Comparison of ENCODE assay signal across 14 cellular contexts in genomic region chr4:76454073-76454472, GRCh38. TPM values are rescaled to one million over a fixed set of nuclear protein-coding genes. Genes with fewer than 3 reads are reported as not detected.
"Had no signal": no experiment of that assay in that cellular context is flagged by ENCODE, and none has a peak within 500 bp of the region (broad histone marks: within the 10 kb centered on the region; RNA-seq: fewer than 3 reads in every experiment).

No MANE protein-coding gene starts in this region.

RNA-seq across cellular contexts. Expression of gene SHROOM3, which starts 19.0 kb away (rescaled TPM):
- total RNA-seq: activated CD4-positive, alpha-beta memory T cell treated with anti-CD3 and anti-CD28 coated beads for 36 hours; activated CD4-positive, alpha-beta memory T cell treated with anti-CD3 and anti-CD28 coated beads, Interleukin-2, amount 10 ng/mL, durations not matched to agents 7 days and 5 days; activated CD4-positive, alpha-beta T cell treated with anti-CD3 and anti-CD28 coated beads, Interleukin-2, amount 10 ng/mL, durations not matched to agents 7 days and 5 days; activated CD8-positive, alpha-beta memory T cell treated with anti-CD3 and anti-CD28 coated beads for 36 hours; activated CD8-positive, alpha-beta T cell treated with anti-CD3 and anti-CD28 coated beads for 36 hours; activated CD8-positive, alpha-beta T cell treated with anti-CD3 and anti-CD28 coated beads, Interleukin-2, amount 10 ng/mL, durations not matched to agents 7 days and 5 days; T-helper 17 cell; T-helper 2 cell treated with Interferon-gamma antibody and Interleukin-4, amounts not matched to agents 100 ng/mL and 5 ng/mL, for 36 hours had no signal

RNA-seq across cellular contexts. Expression of gene CCDC158, which starts 33.1 kb away (rescaled TPM):
- total RNA-seq: activated B cell treated with CpG ODN at 0.5 μM for 24 hours; activated CD4-positive, alpha-beta memory T cell treated with anti-CD3 and anti-CD28 coated beads for 36 hours; activated CD4-positive, alpha-beta memory T cell treated with anti-CD3 and anti-CD28 coated beads, Interleukin-2, amount 10 ng/mL, durations not matched to agents 7 days and 5 days; activated CD4-positive, alpha-beta T cell treated with anti-CD3 and anti-CD28 coated beads for 36 hours; activated CD4-positive, alpha-beta T cell treated with anti-CD3 and anti-CD28 coated beads, Interleukin-2, amount 10 ng/mL, durations not matched to agents 24 days and 14 days; activated CD4-positive, alpha-beta T cell treated with anti-CD3 and anti-CD28 coated beads, Interleukin-2, amount 10 ng/mL, durations not matched to agents 7 days and 5 days; activated CD8-positive, alpha-beta memory T cell treated with anti-CD3 and anti-CD28 coated beads for 36 hours; activated CD8-positive, alpha-beta memory T cell treated with anti-CD3 and anti-CD28 coated beads, Interleukin-2, amount 10 ng/mL, durations not matched to agents 7 days and 5 days; activated CD8-positive, alpha-beta T cell treated with anti-CD3 and anti-CD28 coated beads for 36 hours; activated CD8-positive, alpha-beta T cell treated with anti-CD3 and anti-CD28 coated beads, Interleukin-2, amount 10 ng/mL, durations not matched to agents 7 days and 5 days; T-cell; T-helper 1 cell treated with Interleukin-12 subunit alpha and Interleukin-12 subunit beta and Interleukin-4 antibody, amounts not matched to agents 30 ng/mL and 1 ng/mL, for 36 hours; T-helper 17 cell; T-helper 2 cell treated with Interferon-gamma antibody and Interleukin-4, amounts not matched to agents 100 ng/mL and 5 ng/mL, for 36 hours had no signal
